Comparison of ENCODE assay signal across 13 cellular contexts in the genomic region with DNA sequence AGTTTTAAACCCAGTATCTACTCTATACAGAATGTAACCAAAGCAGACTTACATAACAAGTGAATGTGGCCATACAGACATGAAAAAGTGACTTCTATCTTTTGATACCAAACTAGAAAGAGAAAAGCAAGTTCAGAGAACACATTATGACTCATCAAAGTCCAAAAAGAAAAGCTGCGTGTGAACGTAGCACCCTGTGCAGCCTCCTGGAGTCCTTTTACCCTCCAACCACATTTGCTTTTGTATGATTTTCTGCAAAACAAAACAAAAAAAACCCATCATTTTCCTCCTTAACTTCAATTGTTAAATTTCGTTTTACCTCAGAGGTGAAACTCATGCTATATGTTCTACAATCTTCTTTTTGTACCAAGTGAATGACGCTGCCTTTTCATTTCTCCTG. TPM values are rescaled to one million over a fixed set of nuclear protein-coding genes. Genes with fewer than 3 reads are reported as not detected.
DNase-seq lines count a peak whose midpoint lies in the region; ATAC-seq and TF ChIP-seq lines count a peak whose summit lies in the region.
"Had no signal": no experiment of that assay in that cellular context is flagged by ENCODE, and none has a peak within 500 bp of the region (broad histone marks: within the 10 kb centered on the region; RNA-seq: fewer than 3 reads in every experiment).

No MANE protein-coding gene starts in this region.

- peak overlapping the region in 1 of 2 donors; percentile 42 for H3K27ac Mint-ChIP-seq in stimulated activated naive CD8-positive, alpha-beta T cell treated with anti-CD3 and anti-CD28 coated beads, Interleukin-15, amount 100 ng/mL, for 72 hours
- no peak overlapping the region for H3K27ac Mint-ChIP-seq in glutamatergic neuron (ENCODE audit: unreplicated experiment)
- H3K27ac Mint-ChIP-seq: stimulated activated naive CD8-positive, alpha-beta T cell treated with anti-CD3 and anti-CD28 coated beads, Interleukin-15, Interleukin-2, amounts not matched to agents 100 ng/mL and 50 ng/mL, for 24 hours had no signal

- H3K36me3 Mint-ChIP-seq in glutamatergic neuron (ENCODE audit: unreplicated experiment), result no peaks in the 10 kb centered on the region

- no peaks in the 10 kb centered on the region for H3K9me3 Mint-ChIP-seq in stimulated activated naive CD8-positive, alpha-beta T cell treated with anti-CD3 and anti-CD28 coated beads, Interleukin-15, amount 100 ng/mL, for 72 hours
- H3K9me3 Mint-ChIP-seq in glutamatergic neuron (ENCODE audit: unreplicated experiment), result peaks cover 7% of the 10 kb centered on the region
- H3K9me3 Mint-ChIP-seq: stimulated activated naive CD8-positive, alpha-beta T cell treated with anti-CD3 and anti-CD28 coated beads, Interleukin-15, Interleukin-2, amounts not matched to agents 100 ng/mL and 50 ng/mL, for 24 hours had no signal

- TF ChIP-seq CTCF in glutamatergic neuron (IDR thresholded peaks at IDR 0.05; ENCODE audit: partially characterized antibody, unreplicated experiment), result no peak

- DNase-seq in stimulated activated naive CD8-positive, alpha-beta T cell treated with anti-CD3 and anti-CD28 coated beads, Interleukin-15, amount 100 ng/mL, for 72 hours, result peak; percentile 20 to 36
- DNase-seq in stimulated activated naive CD8-positive, alpha-beta T cell treated with anti-CD3 and anti-CD28 coated beads, Interleukin-15, Interleukin-2, amounts not matched to agents 100 U/mL and 50 U/mL, for 24 hours, result no peak
- peak; percentile 35 for DNase-seq in stimulated activated CD4-positive, alpha-beta T cell treated with anti-CD3 and anti-CD28 coated beads, Interleukin-4, amount 100 ng/mL, for 24 hours
- no peak for DNase-seq in NCI-H2081 treated with DMSO at 0.1 percent for 48 hours (lab: John Stamatoyannopoulos, UW)
- DNase-seq in glutamatergic neuron, result no peak
- DNase-seq in Right ventricle myocardium inferior (ENCODE audit: missing footprints), result no peak
- DNase-seq: IMR-90, mesenchymal stem cell, NCI-H146, pancreas had no signal

- H3K27me3 Mint-ChIP-seq in stimulated activated naive CD8-positive, alpha-beta T cell treated with anti-CD3 and anti-CD28 coated beads, Interleukin-15, amount 100 ng/mL, for 72 hours, result no peaks in the 10 kb centered on the region
- peaks cover 6% of the 10 kb centered on the region for H3K27me3 Mint-ChIP-seq in glutamatergic neuron (ENCODE audit: unreplicated experiment)

- peak overlapping the region in 1 of 2 donors; percentile 47 for H3K4me3 Mint-ChIP-seq in stimulated activated naive CD8-positive, alpha-beta T cell treated with anti-CD3 and anti-CD28 coated beads, Interleukin-15, amount 100 ng/mL, for 72 hours
- H3K4me3 Mint-ChIP-seq in glutamatergic neuron (ENCODE audit: unreplicated experiment), result no peak overlapping the region
- H3K4me3 Mint-ChIP-seq: stimulated activated naive CD8-positive, alpha-beta T cell treated with anti-CD3 and anti-CD28 coated beads, Interleukin-15, Interleukin-2, amounts not matched to agents 100 ng/mL and 50 ng/mL, for 24 hours had no signal

- H3K4me1 Mint-ChIP-seq in stimulated activated naive CD8-positive, alpha-beta T cell treated with anti-CD3 and anti-CD28 coated beads, Interleukin-15, amount 100 ng/mL, for 72 hours, result peaks cover 37% of the 10 kb centered on the region
- H3K4me1 Mint-ChIP-seq in glutamatergic neuron (ENCODE audit: low read depth, unreplicated experiment), result no peaks in the 10 kb centered on the region

- no peak for ATAC-seq in stimulated activated naive CD8-positive, alpha-beta T cell treated with anti-CD3 and anti-CD28 coated beads, Interleukin-15, amount 100 ng/mL, for 72 hours
- no peak for ATAC-seq in stimulated activated naive CD8-positive, alpha-beta T cell treated with anti-CD3 and anti-CD28 coated beads, Interleukin-15, Interleukin-2, amounts not matched to agents 100 U/mL and 50 U/mL, for 24 hours
- peak; percentile 28 for ATAC-seq in GM21529 (IDR thresholded peaks at IDR 0.05; ENCODE audit: unreplicated experiment)
- peak; percentile 29 for ATAC-seq in HG03558 (IDR thresholded peaks at IDR 0.05; ENCODE audit: extremely low read depth, unreplicated experiment)
- no peak for ATAC-seq in Right ventricle myocardium inferior
- ATAC-seq: pancreas had no signal

- intact Hi-C loops in Right ventricle myocardium inferior (cut with DNase I), result loop anchor here (10.0 kb wide), 1 partner anchor 832 kb away; a partner anchor contains a TSS

RNA-seq across cellular contexts. Expression of a gene that starts 2.8 kb away (rescaled TPM):
- total RNA-seq in glutamatergic neuron (ENCODE audit: unreplicated experiment) (14.5 TPM), Right ventricle myocardium inferior (98.4 TPM)

Comparison
In these comparisons a context has a peak if more than half of its experiments do, and no peak if none do; other contexts are left out.
1. DNase-seq: peak in stimulated activated naive CD8-positive, alpha-beta T cell treated with anti-CD3 and anti-CD28 coated beads, Interleukin-15, amount 100 ng/mL, for 72 hours (2 of 2) and stimulated activated CD4-positive, alpha-beta T cell treated with anti-CD3 and anti-CD28 coated beads, Interleukin-4, amount 100 ng/mL, for 24 hours (single experiment); none in stimulated activated naive CD8-positive, alpha-beta T cell treated with anti-CD3 and anti-CD28 coated beads, Interleukin-15, Interleukin-2, amounts not matched to agents 100 U/mL and 50 U/mL, for 24 hours (single experiment), NCI-H2081 treated with DMSO at 0.1 percent for 48 hours (single experiment), glutamatergic neuron (single experiment) and Right ventricle myocardium inferior (single experiment).
2. ATAC-seq: peak in GM21529 (single experiment) and HG03558 (single experiment); none in stimulated activated naive CD8-positive, alpha-beta T cell treated with anti-CD3 and anti-CD28 coated beads, Interleukin-15, amount 100 ng/mL, for 72 hours (single experiment), stimulated activated naive CD8-positive, alpha-beta T cell treated with anti-CD3 and anti-CD28 coated beads, Interleukin-15, Interleukin-2, amounts not matched to agents 100 U/mL and 50 U/mL, for 24 hours (single experiment) and Right ventricle myocardium inferior (single experiment).